Comparison of ENCODE assay signal across 18 cellular contexts in the genomic region with DNA sequence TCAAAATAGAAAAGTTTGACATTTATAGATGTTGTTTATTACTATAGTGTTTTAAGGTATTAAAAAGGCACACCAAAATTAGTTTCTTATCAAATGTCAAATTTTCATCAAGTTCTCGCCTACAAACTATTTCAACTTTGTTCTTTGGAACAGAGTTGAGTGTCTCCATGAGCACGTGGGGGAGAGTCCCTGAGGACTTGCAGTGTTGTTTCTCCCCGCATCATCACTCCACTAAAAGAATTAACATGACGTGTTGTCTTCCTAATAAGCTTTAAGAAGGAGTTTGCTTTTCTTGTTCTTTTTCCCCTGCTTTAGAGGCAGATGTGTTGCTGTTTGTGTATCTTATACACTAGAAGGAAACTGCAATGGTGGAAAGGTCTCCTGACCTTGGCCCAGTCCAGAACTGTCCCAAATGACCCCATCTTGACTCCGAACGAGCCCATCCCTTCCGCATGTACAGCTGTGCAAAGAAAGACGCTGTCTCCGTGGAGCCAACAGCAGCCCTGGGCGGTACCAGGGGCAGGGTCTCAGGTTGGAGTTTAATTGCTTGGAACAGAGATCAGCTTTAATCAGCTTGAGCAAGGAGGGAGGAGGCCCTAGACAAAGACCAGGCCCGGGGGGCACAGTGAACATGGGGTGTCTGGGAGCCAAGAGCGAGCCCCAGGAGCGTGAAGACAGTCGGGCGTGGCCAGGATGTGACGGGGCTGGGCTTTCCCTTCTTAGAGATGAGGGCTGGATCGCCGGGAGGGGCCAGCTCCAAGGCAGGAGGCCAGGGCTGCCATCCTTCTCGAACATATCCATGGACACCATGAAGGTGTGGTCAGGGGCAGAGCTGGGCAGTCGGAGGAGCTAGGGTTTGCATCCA.
DNase-seq lines count a peak whose midpoint lies in the region; ATAC-seq, FAIRE-seq and TF ChIP-seq lines count a peak whose summit lies in the region.
"Had no signal": no experiment of that assay in that cellular context is flagged by ENCODE, and none has a peak within 500 bp of the region (broad histone marks: within the 10 kb centered on the region; RNA-seq: fewer than 3 reads in every experiment).

No MANE protein-coding gene starts in this region.

- no peaks in the 10 kb centered on the region for H3K27me3 ChIP-seq in liver (ENCODE audit: control insufficient read depth in 4 of 4, insufficient read depth in 4 of 4, low read length in 3 of 4)
- peaks cover 7 to 63% of the 10 kb centered on the region in 2 experiments for H3K27me3 ChIP-seq in HepG2 (ENCODE audit: control insufficient read depth in 1 of 2, insufficient read depth in 2 of 2, low read length in 2 of 2)
- peaks cover 0 to 17% (median 0%) of the 10 kb centered on the region in 7 donors for H3K27me3 ChIP-seq in heart right ventricle
- peaks cover 6% of the 10 kb centered on the region for H3K27me3 ChIP-seq in osteoblast (ENCODE audit: insufficient read depth, low read length)
- H3K27me3 ChIP-seq in PC-3 (ENCODE audit: low read length), result no peaks in the 10 kb centered on the region
- H3K27me3 ChIP-seq in A673 (replicated peaks; ENCODE audit: insufficient read depth, low read depth, low read length, poor library complexity), result no peaks in the 10 kb centered on the region
- H3K27me3 ChIP-seq: adrenal gland had no signal

- H3K4me3 ChIP-seq in liver (ENCODE audit: low read depth in 1 of 3, low read length in 3 of 3), result no peak overlapping the region
- no peak overlapping the region for H3K4me3 ChIP-seq in HepG2 (replicated peaks in 1 of 3; ENCODE audit: insufficient read depth in 1 of 3, low read depth in 2 of 3, low read length in 3 of 3)
- H3K4me3 ChIP-seq in heart right ventricle, result no peak overlapping the region
- no peak overlapping the region for H3K4me3 ChIP-seq in osteoblast (ENCODE audit: insufficient read depth, low read length)
- H3K4me3 ChIP-seq in PC-3 (ENCODE audit: low read length), result no peak overlapping the region
- H3K4me3 ChIP-seq in A673 (ENCODE audit: low read depth, low read length, poor library complexity, severe bottlenecking), result no peak overlapping the region
- H3K4me3 ChIP-seq: adrenal gland had no signal

- TF ChIP-seq RAD21 in liver (IDR thresholded peaks at IDR 0.05) (no peak), HepG2 (CRISPR knock-in tag; IDR thresholded peaks at IDR 0.05) (no peak)

- intact Hi-C loops in HepG2 (cut with micrococcal nuclease; ENCODE audit: unreplicated experiment) (no loop called here), heart right ventricle (cut with DNase I) (no loop called here), PC-3 (cut with micrococcal nuclease) (no loop called here), A673 (cut with micrococcal nuclease; ENCODE audit: unreplicated experiment) (no loop called here)

- H3K9me3 ChIP-seq in liver (ENCODE audit: control insufficient read depth in 4 of 4, low read length in 3 of 4), result no peaks in the 10 kb centered on the region
- no peaks in the 10 kb centered on the region for H3K9me3 ChIP-seq in HepG2 (ENCODE audit: low read length)
- H3K9me3 ChIP-seq in heart right ventricle, result no peaks in the 10 kb centered on the region
- H3K9me3 ChIP-seq in osteoblast (ENCODE audit: low read depth, low read length), result no peaks in the 10 kb centered on the region
- H3K9me3 ChIP-seq in PC-3 (ENCODE audit: low read length), result no peaks in the 10 kb centered on the region
- H3K9me3 ChIP-seq in A673 (ENCODE audit: low read depth, low read length, poor library complexity, severe bottlenecking), result no peaks in the 10 kb centered on the region
- H3K9me3 ChIP-seq: adrenal gland had no signal

- H3K36me3 ChIP-seq in liver (ENCODE audit: control insufficient read depth in 4 of 4, insufficient read depth in 3 of 4, low read depth in 1 of 4, low read length in 3 of 4), result no peaks in the 10 kb centered on the region
- H3K36me3 ChIP-seq in HepG2 (replicated peaks in 1 of 2; ENCODE audit: control insufficient read depth in 1 of 2, insufficient read depth in 2 of 2, low read length in 2 of 2), result no peaks in the 10 kb centered on the region
- no peaks in the 10 kb centered on the region for H3K36me3 ChIP-seq in heart right ventricle
- H3K36me3 ChIP-seq in osteoblast (ENCODE audit: insufficient read depth, low read length), result no peaks in the 10 kb centered on the region
- H3K36me3 ChIP-seq in PC-3 (ENCODE audit: low read depth, low read length), result no peaks in the 10 kb centered on the region
- no peaks in the 10 kb centered on the region for H3K36me3 ChIP-seq in A673 (ENCODE audit: insufficient read depth, low read length, poor library complexity, severe bottlenecking)
- H3K36me3 ChIP-seq: adrenal gland had no signal

- no peak for TF ChIP-seq POLR2A in HepG2 (IDR thresholded peaks at IDR 0.05; ENCODE audit: insufficient read depth in 1 of 2, low read depth in 2 of 2, low read length in 2 of 2)

- POLR2A ChIA-PET in HepG2 (lab: Yijun Ruan, JAX), result no interaction called here
- POLR2A ChIA-PET in PC-3 (lab: Charles Lee; ENCODE audit: unreplicated experiment), result no interaction called here
- POLR2A ChIA-PET in A673 (lab: Charles Lee; ENCODE audit: low non-redundant PET), result no interaction called here

- H3K79me2 ChIP-seq in HepG2 (ENCODE audit: insufficient read depth, low read length) (no peaks in the 10 kb centered on the region), osteoblast (ENCODE audit: insufficient read depth, low read length) (no peaks in the 10 kb centered on the region), PC-3 (ENCODE audit: low read length) (no peaks in the 10 kb centered on the region)

- DNase-seq in HepG2 (ENCODE audit: low spot score), result no peak
- no peak for DNase-seq in heart right ventricle
- DNase-seq in osteoblast (ENCODE audit: insufficient read length, low spot score, missing footprints), result peak; percentile 73
- no peak for DNase-seq in PC-3
- DNase-seq in AG08396 (ENCODE audit: low spot score), result no peak
- DNase-seq in A673 (ENCODE audit: low spot score), result no peak
- DNase-seq: activated CD4-positive, CD25-positive, alpha-beta regulatory T cell; activated T-cell treated with anti-CD3 and anti-CD28 coated beads for 4 hours; DMS 273 treated with DMSO at 0.1 percent for 48 hours; NCI-H1436 treated with DMSO at 0.1 percent for 48 hours; NCI-H510A treated with DMSO at 0.1 percent for 48 hours; nephron progenitor cell; stimulated activated naive CD8-positive, alpha-beta T cell treated with anti-CD3 and anti-CD28 coated beads, Interleukin-15, Interleukin-2, amounts not matched to agents 100 U/mL and 50 U/mL, for 24 hours had no signal

- TF ChIP-seq CTCF in liver (IDR thresholded peaks at IDR 0.05; ENCODE audit: low read depth, low read length, missing input control) (no peak), HepG2 (CRISPR knock-in tag; IDR thresholded peaks at IDR 0.05) (no peak), heart right ventricle (IDR thresholded peaks at IDR 0.05) (no peak), osteoblast (IDR thresholded peaks at IDR 0.05; ENCODE audit: extremely low read depth, low read depth, low read length) (no peak), PC-3 (conservative IDR thresholded peaks at IDR 0.05; ENCODE audit: low read depth, low read length) (no peak), A673 (conservative IDR thresholded peaks at IDR 0.05; ENCODE audit: low read depth, low read length) (no peak)

- H2AFZ ChIP-seq in HepG2 (ENCODE audit: low read length), result no peak overlapping the region
- no peak overlapping the region for H2AFZ ChIP-seq in osteoblast (ENCODE audit: low read length)
- H2AFZ ChIP-seq in PC-3 (ENCODE audit: low read length), result no peak overlapping the region

- no peaks in the 10 kb centered on the region for H3K9me2 ChIP-seq in PC-3 (replicated peaks; ENCODE audit: low read length)

- H3K4me1 ChIP-seq in liver (ENCODE audit: control insufficient read depth in 4 of 4, insufficient read depth in 4 of 4, low read length in 3 of 4) (no peaks in the 10 kb centered on the region), HepG2 (ENCODE audit: insufficient read depth, low read length) (no peaks in the 10 kb centered on the region), heart right ventricle (peaks cover 0 to 22% (median 5%) of the 10 kb centered on the region in 9 donors), osteoblast (ENCODE audit: insufficient read depth, low read length) (peaks cover 6% of the 10 kb centered on the region), PC-3 (ENCODE audit: insufficient read depth, low read length) (no peaks in the 10 kb centered on the region), A673 (ENCODE audit: insufficient read depth, low read length, poor library complexity, severe bottlenecking) (peaks cover 21% of the 10 kb centered on the region)
- H3K4me1 ChIP-seq: adrenal gland had no signal

- 72% methylated on average over 20 of the region's 20 CpGs for WGBS in liver
- WGBS in HepG2 (ENCODE audit: low lambda C conversion rate), result 29% methylated on average over 18 of the region's 20 CpGs
- WGBS in heart right ventricle, 2 donors, result 59 to 61% methylated on average over 20 of the region's 20 CpGs

- in situ Hi-C loops in HepG2 (cut with HindIII; ENCODE audit: extremely low pct_ligation_motif_present, low pct_unique_long_range_greater_than_20kb), result no loop called here

- no peak overlapping the region for H3K4me2 ChIP-seq in HepG2 (ENCODE audit: low read depth, low read length)
- H3K4me2 ChIP-seq in osteoblast (ENCODE audit: insufficient read depth, low read length), result no peak overlapping the region
- no peak overlapping the region for H3K4me2 ChIP-seq in PC-3 (ENCODE audit: low read length)
- H3K4me2 ChIP-seq: KMS-11 had no signal

- CTCF ChIA-PET in HepG2 (lab: Yijun Ruan, JAX; ENCODE audit: low intra/inter-chr PET ratio, low total read pairs) (no interaction called here), PC-3 (lab: Charles Lee) (no interaction called here), A673 (lab: Charles Lee) (no interaction called here)

- no peak for FAIRE-seq in HepG2 (lab: Jason Lieb, UNC)

- no peaks in the 10 kb centered on the region for H3F3A ChIP-seq in PC-3 (ENCODE audit: low read length, unreplicated experiment)

- ATAC-seq in HepG2 (no peak), heart right ventricle (peak in 6 of 8 donors; percentile 4 to 59 (median 36)), PC-3 (no peak), HG03196 (IDR thresholded peaks at IDR 0.05; ENCODE audit: unreplicated experiment) (no peak)
- ATAC-seq: stimulated activated naive CD8-positive, alpha-beta T cell treated with anti-CD3 and anti-CD28 coated beads, Interleukin-15, Interleukin-2, amounts not matched to agents 100 U/mL and 50 U/mL, for 24 hours had no signal

- H3K9ac ChIP-seq in liver (ENCODE audit: low read depth in 1 of 2, low read length in 2 of 2) (no peak overlapping the region), HepG2 (ENCODE audit: insufficient read depth, low read depth, low read length) (no peak overlapping the region), PC-3 (ENCODE audit: low read length) (no peak overlapping the region)
- H3K9ac ChIP-seq: KMS-11 had no signal

- BruUV-seq in HepG2 (replicated peaks; lab: Mats Ljungman, UMichigan) (no TSS peak), PC-3 (replicated peaks; lab: Mats Ljungman, UMichigan) (no TSS peak), A673 (replicated peaks; lab: Mats Ljungman, UMichigan) (no TSS peak)

- H4K20me1 ChIP-seq in HepG2 (ENCODE audit: insufficient read depth, low read length), result no peaks in the 10 kb centered on the region
- no peaks in the 10 kb centered on the region for H4K20me1 ChIP-seq in osteoblast (ENCODE audit: insufficient read depth, low read length)
- H4K20me1 ChIP-seq in PC-3 (ENCODE audit: low read length), result no peaks in the 10 kb centered on the region

- no peak overlapping the region for H3K27ac ChIP-seq in liver (ENCODE audit: low read depth in 1 of 2, low read length in 2 of 2)
- H3K27ac ChIP-seq in HepG2 (ENCODE audit: extremely low read length, insufficient read depth, low read length), result no peak overlapping the region
- H3K27ac ChIP-seq in heart right ventricle, result peak overlapping the region in 6 of 10 donors; percentile 8 to 76 (median 63)
- H3K27ac ChIP-seq in osteoblast (ENCODE audit: low read depth, low read length), result no peak overlapping the region
- H3K27ac ChIP-seq in PC-3 (ENCODE audit: low read length), result no peak overlapping the region
- no peak overlapping the region for H3K27ac ChIP-seq in A673 (ENCODE audit: low read depth, low read length, poor library complexity, severe bottlenecking)
- H3K27ac ChIP-seq: adrenal gland, epithelial cell of prostate, KMS-11 had no signal

- TF ChIP-seq EP300 in HepG2 (IDR thresholded peaks at IDR 0.05; ENCODE audit: low read depth in 2 of 2, low read length in 2 of 2), result no peak
- no peak for TF ChIP-seq EP300 in HepG2 (CRISPR knock-in tag; IDR thresholded peaks at IDR 0.05; ENCODE audit: borderline replicate concordance)

Comparison
In these comparisons a context has a peak if more than half of its experiments do, and no peak if none do; other contexts are left out.
1. H3K27ac ChIP-seq: peak in heart right ventricle (6 of 10); none in liver (0 of 2), HepG2 (single experiment), osteoblast (single experiment), PC-3 (single experiment) and A673 (single experiment).
2. ATAC-seq: peak in heart right ventricle (6 of 8); none in HepG2 (single experiment), PC-3 (single experiment) and HG03196 (single experiment).